Comparison of ENCODE assay signal across 20 cellular contexts in the genomic region with DNA sequence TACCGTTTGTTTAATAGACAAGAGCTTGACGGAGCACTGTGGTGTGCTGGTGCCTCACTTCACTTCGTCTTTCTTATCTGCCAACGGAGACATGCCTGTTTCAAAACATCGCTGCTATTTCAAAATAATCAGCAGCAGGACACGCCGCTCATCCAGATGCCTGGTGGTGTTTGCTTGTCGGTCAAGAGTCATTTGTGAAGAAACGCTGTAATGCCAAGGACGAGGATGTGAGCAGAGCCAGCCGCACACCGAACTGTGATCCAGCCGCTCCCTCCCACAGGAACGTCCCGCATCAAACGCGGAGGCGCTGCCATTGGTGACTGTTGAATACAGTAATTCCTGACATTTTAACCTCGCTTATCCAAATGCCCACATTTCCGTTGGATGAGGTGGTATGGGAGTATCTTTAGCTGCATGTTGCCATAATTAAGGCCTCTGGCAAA.
A peak's percentile ranks its signal among the peaks of the same experiment; 100 is the strongest.
DNase-seq lines count a peak whose midpoint lies in the region; ATAC-seq and TF ChIP-seq lines count a peak whose summit lies in the region.
"Had no signal": no experiment of that assay in that cellular context is flagged by ENCODE, and none has a peak within 500 bp of the region (broad histone marks: within the 10 kb centered on the region; RNA-seq: fewer than 3 reads in every experiment).

No MANE protein-coding gene starts in this region.

- H3K27ac ChIP-seq in neuronal stem cell (replicated peaks; ENCODE audit: low read length): no peak overlapping the region
- H3K27ac ChIP-seq in body of pancreas: no peak overlapping the region
- H3K27ac ChIP-seq: pancreas had no signal

- intact Hi-C loops in body of pancreas (cut with DNase I): no loop called here

- no CpG with 5 or more reads among the region's 20 CpGs for WGBS in neuronal stem cell (ENCODE audit: extremely low coverage in 2 of 2, insufficient read length in 2 of 2, insufficient replicate concordance in 1 of 2), 2 donors
- 23% methylated on average over 13 to 20 of the region's 20 CpGs for WGBS in body of pancreas, 2 donors

- no peak overlapping the region for H3K23ac ChIP-seq in neuronal stem cell (ENCODE audit: low read depth, low read length, poor library complexity)

- peak overlapping the region; percentile 18 for H3K9ac ChIP-seq in neuronal stem cell (ENCODE audit: low read depth, low read length, poor library complexity)

- no peak overlapping the region for H3K4me2 ChIP-seq in neuronal stem cell (ENCODE audit: insufficient read depth, low read length, poor library complexity, severe bottlenecking)

- H3K36me3 ChIP-seq in neuronal stem cell (replicated peaks in 1 of 2; ENCODE audit: control insufficient read depth in 2 of 2, insufficient read depth in 2 of 2, low read length in 2 of 2) (no peaks in the 10 kb centered on the region), body of pancreas (replicated peaks in 1 of 2; ENCODE audit: insufficient read depth in 1 of 2, low read depth in 2 of 2) (no peaks in the 10 kb centered on the region)
- H3K36me3 ChIP-seq: pancreas had no signal

- DNase-seq in NCI-H1417 (lab: John Stamatoyannopoulos, UW) (peak in 2 of 3 experiments; percentile 24 to 58), NCI-H1417 treated with DMSO at 0.1 percent for 48 hours (lab: John Stamatoyannopoulos, UW) (no peak), NCI-H510A (lab: John Stamatoyannopoulos, UW) (peak; percentile 29), epithelial cell of esophagus (ENCODE audit: low read depth) (peak; percentile 14), neuronal stem cell (ENCODE audit: low spot score) (no peak), cerebellar cortex (ENCODE audit: low spot score) (no peak), body of pancreas (no peak)
- DNase-seq: activated CD4-positive, alpha-beta T cell treated with anti-CD3 and anti-CD28 coated beads, Interleukin-2, amount 10 ng/mL, durations not matched to agents 24 days and 14 days; activated naive CD8-positive, alpha-beta T cell treated with anti-CD3 and anti-CD28 coated beads, Interleukin-2, amount 10 ng/mL, durations not matched to agents 7 days and 5 days; C1 segment of cervical spinal cord; GDM1; naive thymus-derived CD8-positive, alpha-beta T cell; NCI-H187; NCI-H446; pancreas; SHP77 treated with DMSO at 0.1 percent for 48 hours; T-helper 1 cell had no signal

- no peak overlapping the region for H2AFZ ChIP-seq in neuronal stem cell (ENCODE audit: low read length)

- peak overlapping the region; percentile 53 for H3K18ac ChIP-seq in neuronal stem cell (ENCODE audit: low read length)

- H2BK5ac ChIP-seq in neuronal stem cell (ENCODE audit: low read length): no peak overlapping the region

- no peak overlapping the region for H3K4me3 ChIP-seq in epithelial cell of esophagus (ENCODE audit: low read length)
- H3K4me3 ChIP-seq in neuronal stem cell (ENCODE audit: low read length in 2 of 2): no peak overlapping the region
- H3K4me3 ChIP-seq in body of pancreas: no peak overlapping the region
- H3K4me3 ChIP-seq: pancreas had no signal

- H3K79me1 ChIP-seq in neuronal stem cell (ENCODE audit: low read depth, low read length): no peaks in the 10 kb centered on the region

- TF ChIP-seq CTCF in epithelial cell of esophagus (IDR thresholded peaks at IDR 0.05; ENCODE audit: insufficient read depth, low read depth, low read length, missing control alignments): no peak
- TF ChIP-seq CTCF in body of pancreas (IDR thresholded peaks at IDR 0.05): no peak

- H2BK120ac ChIP-seq in neuronal stem cell (ENCODE audit: low read depth, low read length): peak overlapping the region; percentile 42

- H2BK12ac ChIP-seq in neuronal stem cell (ENCODE audit: low read length): peak overlapping the region; percentile 8

- ATAC-seq in body of pancreas (no peak), HG03432 (IDR thresholded peaks at IDR 0.05; ENCODE audit: unreplicated experiment) (no peak)
- ATAC-seq: activated T-helper 17 cell treated with anti-CD3 and anti-CD28 coated beads, Interleukin-2, amount 50 U/mL, for 72 hours; naive thymus-derived CD8-positive, alpha-beta T cell; sciatic nerve had no signal

- peaks cover 0 to 6% of the 10 kb centered on the region in 2 donors for H3K9me3 ChIP-seq in neuronal stem cell (replicated peaks in 1 of 2; ENCODE audit: control insufficient read depth in 2 of 2, insufficient read depth in 1 of 2, low read depth in 1 of 2, low read length in 2 of 2)
- H3K9me3 ChIP-seq in body of pancreas: no peaks in the 10 kb centered on the region
- H3K9me3 ChIP-seq: pancreas had no signal

- no peak overlapping the region for H4K91ac ChIP-seq in neuronal stem cell (ENCODE audit: low read depth, low read length, poor library complexity)

- peak overlapping the region; percentile 1 for H4K8ac ChIP-seq in neuronal stem cell (ENCODE audit: low read depth, low read length)

- H3K14ac ChIP-seq in neuronal stem cell (ENCODE audit: low read length): peak overlapping the region; percentile 66

- H3K4me1 ChIP-seq in neuronal stem cell (ENCODE audit: control insufficient read depth in 2 of 2, insufficient read depth in 1 of 2, low read depth in 1 of 2, low read length in 2 of 2) (no peaks in the 10 kb centered on the region), body of pancreas (no peaks in the 10 kb centered on the region)
- H3K4me1 ChIP-seq: pancreas had no signal

- no peak overlapping the region for H2BK15ac ChIP-seq in neuronal stem cell (ENCODE audit: low read length)

- H2AK5ac ChIP-seq in neuronal stem cell (ENCODE audit: low read depth, low read length): no peak overlapping the region

- no peak overlapping the region for H3K4ac ChIP-seq in neuronal stem cell (ENCODE audit: low read length)

- H3K27me3 ChIP-seq in neuronal stem cell (ENCODE audit: control insufficient read depth in 3 of 3, insufficient read depth in 3 of 3, low read depth in 1 of 3, low read length in 3 of 3): peaks cover 0 to 2% (median 0%) of the 10 kb centered on the region in 3 experiments
- H3K27me3 ChIP-seq in body of pancreas: no peaks in the 10 kb centered on the region
- H3K27me3 ChIP-seq: pancreas had no signal

- no peak for TF ChIP-seq POLR2A in body of pancreas (IDR thresholded peaks at IDR 0.05)

Comparison
In these comparisons a context has a peak if more than half of its experiments do, and no peak if none do; other contexts are left out.
1. DNase-seq: peak in NCI-H1417 (2 of 3), NCI-H510A (single experiment) and epithelial cell of esophagus (single experiment); none in NCI-H1417 treated with DMSO at 0.1 percent for 48 hours (single experiment), neuronal stem cell (single experiment), cerebellar cortex (single experiment) and body of pancreas (0 of 4).